Comparison of ENCODE assay signal across 21 cellular contexts in the genomic region with DNA sequence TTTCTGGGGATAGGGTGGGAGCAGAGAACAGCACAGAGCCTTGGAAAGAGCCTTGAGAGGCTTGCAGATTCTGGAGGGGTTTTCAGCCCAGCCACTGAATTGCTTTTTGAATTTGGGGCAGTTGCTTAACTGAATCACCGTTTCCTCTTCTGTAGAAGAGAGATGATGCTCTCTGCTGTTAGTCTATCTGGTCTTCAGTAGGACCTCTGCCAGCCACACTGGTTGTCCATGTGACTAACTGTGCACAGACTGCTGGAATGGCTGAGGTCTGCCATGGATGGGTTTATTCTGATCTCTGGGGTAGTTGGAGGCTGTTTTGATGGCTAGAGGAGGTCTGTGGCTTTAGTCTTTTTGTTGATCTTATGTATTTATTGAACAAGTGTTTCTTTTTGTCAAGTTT.
"Had no signal": no experiment of that assay in that cellular context is flagged by ENCODE, and none has a peak within 500 bp of the region (broad histone marks: within the 10 kb centered on the region; RNA-seq: fewer than 3 reads in every experiment).

No MANE protein-coding gene starts in this region.

- H3K4me1 ChIP-seq: lower lobe of right lung, testis had no signal

- H3K4me3 Mint-ChIP-seq: activated naive CD4-positive, alpha-beta T cell treated with anti-CD3 and anti-CD28 coated beads, Interleukin-2, amount 50 U/mL, for 24 hours; activated T-cell treated with anti-CD3 and anti-CD28 coated beads, Interleukin-2, amount 50 U/mL, for 24 hours; immature natural killer cell; mesothelial cell of epicardium; neural crest cell had no signal

- H3K9me3 Mint-ChIP-seq: activated naive CD4-positive, alpha-beta T cell treated with anti-CD3 and anti-CD28 coated beads, Interleukin-2, amount 50 U/mL, for 24 hours; activated T-cell treated with anti-CD3 and anti-CD28 coated beads, Interleukin-2, amount 50 U/mL, for 24 hours; immature natural killer cell; mesothelial cell of epicardium; neural crest cell had no signal

- H3K27ac ChIP-seq: colonic mucosa, lower lobe of right lung, ovary, stomach, testis, upper lobe of left lung, VCaP had no signal

- H3K36me3 ChIP-seq: colonic mucosa, lower lobe of right lung, ovary, stomach, upper lobe of left lung had no signal

- H3K27me3 Mint-ChIP-seq: activated naive CD4-positive, alpha-beta T cell treated with anti-CD3 and anti-CD28 coated beads, Interleukin-2, amount 50 U/mL, for 24 hours; activated T-cell treated with anti-CD3 and anti-CD28 coated beads, Interleukin-2, amount 50 U/mL, for 24 hours had no signal

- H3K4me3 ChIP-seq: colonic mucosa, lower lobe of right lung, ovary, stomach, testis, upper lobe of left lung had no signal

- ATAC-seq: esophagus mucosa, left colon, lower lobe of right lung, sciatic nerve had no signal

- H3K4me1 Mint-ChIP-seq: activated naive CD4-positive, alpha-beta T cell treated with anti-CD3 and anti-CD28 coated beads, Interleukin-2, amount 50 U/mL, for 24 hours; immature natural killer cell; neural crest cell had no signal

- H3K9me3 ChIP-seq: colonic mucosa, lower lobe of right lung, ovary, stomach, testis, upper lobe of left lung had no signal

- H3K27me3 ChIP-seq: colonic mucosa, ovary, testis, upper lobe of left lung had no signal

- H3K27ac Mint-ChIP-seq: activated naive CD4-positive, alpha-beta T cell treated with anti-CD3 and anti-CD28 coated beads, Interleukin-2, amount 50 U/mL, for 24 hours; activated T-cell treated with anti-CD3 and anti-CD28 coated beads, Interleukin-2, amount 50 U/mL, for 24 hours; immature natural killer cell; mesothelial cell of epicardium had no signal

- H3K36me3 Mint-ChIP-seq: activated naive CD4-positive, alpha-beta T cell treated with anti-CD3 and anti-CD28 coated beads, Interleukin-2, amount 50 U/mL, for 24 hours; immature natural killer cell; mesothelial cell of epicardium had no signal

- DNase-seq: activated CD4-positive, alpha-beta T cell treated with anti-CD3 and anti-CD28 coated beads, Interleukin-2, amount 50 U/mL, for 48 hours; activated effector memory CD4-positive, alpha-beta T cell treated with anti-CD3 and anti-CD28 coated beads, Interleukin-2, amount 50 U/mL, for 16 hours; activated T-cell treated with anti-CD3 and anti-CD28 coated beads, Interleukin-2, amount 50 U/mL, for 24 hours; central memory CD4-positive, alpha-beta T cell; colonic mucosa; foreskin fibroblast; head of caudate nucleus; immature natural killer cell; left colon; lower lobe of right lung; ovary; stomach; T1000; testis; upper lobe of left lung had no signal
